Comparison of ENCODE assay signal across 21 cellular contexts in genomic region chr22:46678003-46678657, GRCh38. TPM values are rescaled to one million over a fixed set of nuclear protein-coding genes. Genes with fewer than 3 reads are reported as not detected.
A peak's percentile ranks its signal among the peaks of the same experiment; 100 is the strongest.
DNase-seq lines count a peak whose midpoint lies in the region; ATAC-seq and TF ChIP-seq lines count a peak whose summit lies in the region.
"Had no signal": no experiment of that assay in that cellular context is flagged by ENCODE, and none has a peak within 500 bp of the region (broad histone marks: within the 10 kb centered on the region; RNA-seq: fewer than 3 reads in every experiment).

No MANE protein-coding gene starts in this region.

- no peak for DNase-seq in activated CD4-positive, alpha-beta T cell treated with anti-CD3 and anti-CD28 coated beads, Interleukin-2, amount 10 ng/mL, durations not matched to agents 24 days and 14 days
- DNase-seq in activated CD4-positive, alpha-beta T cell treated with anti-CD3 and anti-CD28 coated beads, Interleukin-2, amount 10 ng/mL, durations not matched to agents 7 days and 5 days, result no peak
- no peak for DNase-seq in CD4-positive, CD25-positive, alpha-beta regulatory T cell
- DNase-seq in T-helper 17 cell, result no peak
- no peak for DNase-seq in naive thymus-derived CD8-positive, alpha-beta T cell
- DNase-seq in effector memory CD4-positive, alpha-beta T cell, result no peak
- no peak for DNase-seq in A673 (ENCODE audit: low spot score)
- no peak for DNase-seq in NOMO-1 treated with DMSO at 0.1 percent for 48 hours (lab: John Stamatoyannopoulos, UW; ENCODE audit: unreplicated experiment)
- DNase-seq: activated CD4-positive, alpha-beta T cell treated with anti-CD3 and anti-CD28 coated beads, Interleukin-2, amount 50 U/mL, for 1 hour; activated CD8-positive, alpha-beta memory T cell treated with anti-CD3 and anti-CD28 coated beads, Interleukin-2, amount 50 U/mL, for 48 hours; AML-193; GDM1; kidney glomerular epithelial cell; NCI-H1092; NCI-H2029 treated with DMSO at 0.1 percent for 48 hours; NCI-H345; NCI-H774; RPMI8226; substantia nigra had no signal

- H3K27me3 Mint-ChIP-seq in activated CD4-positive, alpha-beta T cell treated with anti-CD3 and anti-CD28 coated beads, Interleukin-2, amount 10 ng/mL, durations not matched to agents 24 days and 14 days, result no peaks in the 10 kb centered on the region
- H3K27me3 Mint-ChIP-seq in activated CD4-positive, alpha-beta T cell treated with anti-CD3 and anti-CD28 coated beads, Interleukin-2, amount 10 ng/mL, durations not matched to agents 7 days and 5 days, result no peaks in the 10 kb centered on the region
- H3K27me3 Mint-ChIP-seq in CD4-positive, CD25-positive, alpha-beta regulatory T cell, result peaks cover 4% of the 10 kb centered on the region
- H3K27me3 Mint-ChIP-seq in T-helper 17 cell, result no peaks in the 10 kb centered on the region
- no peaks in the 10 kb centered on the region for H3K27me3 Mint-ChIP-seq in naive thymus-derived CD8-positive, alpha-beta T cell

- peaks cover 3% of the 10 kb centered on the region for H3K36me3 ChIP-seq in CD4-positive, CD25-positive, alpha-beta regulatory T cell (ENCODE audit: control insufficient read depth, insufficient read depth, low read length)
- H3K36me3 ChIP-seq in effector memory CD4-positive, alpha-beta T cell (ENCODE audit: control insufficient read depth, insufficient read depth, low read length), result no peaks in the 10 kb centered on the region
- no peaks in the 10 kb centered on the region for H3K36me3 ChIP-seq in A673 (ENCODE audit: insufficient read depth, low read length, poor library complexity, severe bottlenecking)
- H3K36me3 ChIP-seq: neural progenitor cell, prostate gland had no signal

- no peaks in the 10 kb centered on the region for H3K9me3 ChIP-seq in CD4-positive, CD25-positive, alpha-beta regulatory T cell (ENCODE audit: control insufficient read depth in 2 of 2, low read length in 2 of 2)
- H3K9me3 ChIP-seq in T-helper 17 cell (ENCODE audit: control insufficient read depth, low read length, poor library complexity, severe bottlenecking) (no peaks in the 10 kb centered on the region), A673 (ENCODE audit: low read depth, low read length, poor library complexity, severe bottlenecking) (no peaks in the 10 kb centered on the region)
- no peaks in the 10 kb centered on the region for H3K9me3 ChIP-seq in effector memory CD4-positive, alpha-beta T cell (ENCODE audit: control insufficient read depth, low read length)
- H3K9me3 ChIP-seq: prostate gland had no signal

- H3K27ac ChIP-seq in CD4-positive, CD25-positive, alpha-beta regulatory T cell (ENCODE audit: insufficient read depth, low read length, poor library complexity, severe bottlenecking), result no peak overlapping the region
- H3K27ac ChIP-seq in effector memory CD4-positive, alpha-beta T cell (ENCODE audit: insufficient read depth, low read length, poor library complexity, severe bottlenecking), result no peak overlapping the region
- H3K27ac ChIP-seq in A673 (ENCODE audit: low read depth, low read length, poor library complexity, severe bottlenecking), result no peak overlapping the region
- H3K27ac ChIP-seq: neural progenitor cell, prostate gland had no signal

- no peak overlapping the region for H3K4me3 ChIP-seq in CD4-positive, CD25-positive, alpha-beta regulatory T cell (ENCODE audit: low read depth, low read length)
- H3K4me3 ChIP-seq in effector memory CD4-positive, alpha-beta T cell (ENCODE audit: insufficient read depth, low read depth, low read length, poor library complexity, severe bottlenecking), result no peak overlapping the region
- H3K4me3 ChIP-seq in A673 (ENCODE audit: low read depth, low read length, poor library complexity, severe bottlenecking), result no peak overlapping the region
- H3K4me3 ChIP-seq: neural progenitor cell, prostate gland had no signal

- H3K4me1 Mint-ChIP-seq in activated CD4-positive, alpha-beta T cell treated with anti-CD3 and anti-CD28 coated beads, Interleukin-2, amount 10 ng/mL, durations not matched to agents 24 days and 14 days, result peaks cover 24% of the 10 kb centered on the region
- peaks cover 20% of the 10 kb centered on the region for H3K4me1 Mint-ChIP-seq in activated CD4-positive, alpha-beta T cell treated with anti-CD3 and anti-CD28 coated beads, Interleukin-2, amount 10 ng/mL, durations not matched to agents 7 days and 5 days
- peaks cover 2 to 35% (median 15%) of the 10 kb centered on the region in 4 donors for H3K4me1 Mint-ChIP-seq in CD4-positive, CD25-positive, alpha-beta regulatory T cell
- peaks cover 18% of the 10 kb centered on the region for H3K4me1 Mint-ChIP-seq in T-helper 17 cell
- H3K4me1 Mint-ChIP-seq in naive thymus-derived CD8-positive, alpha-beta T cell, result peaks cover 5 to 35% (median 25%) of the 10 kb centered on the region in 4 donors
- H3K4me1 Mint-ChIP-seq: neural progenitor cell had no signal

- peaks cover 23% of the 10 kb centered on the region for H3K36me3 Mint-ChIP-seq in activated CD4-positive, alpha-beta T cell treated with anti-CD3 and anti-CD28 coated beads, Interleukin-2, amount 10 ng/mL, durations not matched to agents 24 days and 14 days (ENCODE audit: low read depth)
- peaks cover 2% of the 10 kb centered on the region for H3K36me3 Mint-ChIP-seq in activated CD4-positive, alpha-beta T cell treated with anti-CD3 and anti-CD28 coated beads, Interleukin-2, amount 10 ng/mL, durations not matched to agents 7 days and 5 days (ENCODE audit: low read depth)
- no peaks in the 10 kb centered on the region for H3K36me3 Mint-ChIP-seq in CD4-positive, CD25-positive, alpha-beta regulatory T cell
- no peaks in the 10 kb centered on the region for H3K36me3 Mint-ChIP-seq in T-helper 17 cell (ENCODE audit: low read depth)
- H3K36me3 Mint-ChIP-seq in naive thymus-derived CD8-positive, alpha-beta T cell, result no peaks in the 10 kb centered on the region
- H3K36me3 Mint-ChIP-seq: neural progenitor cell had no signal

- POLR2A ChIA-PET in activated CD4-positive, alpha-beta T cell treated with anti-CD3 and anti-CD28 coated beads, Interleukin-2, amount 10 ng/mL, durations not matched to agents 7 days and 5 days (lab: Charles Lee), result no interaction called here
- POLR2A ChIA-PET in naive thymus-derived CD8-positive, alpha-beta T cell (lab: Charles Lee), result interaction anchor here (0.6 kb wide), 1 partner anchor 54 kb away, joined by 3 read pairs; no protein-coding TSS in a partner anchor
- POLR2A ChIA-PET in A673 (lab: Charles Lee; ENCODE audit: low non-redundant PET), result no interaction called here

- no peaks in the 10 kb centered on the region for H3K9me3 Mint-ChIP-seq in activated CD4-positive, alpha-beta T cell treated with anti-CD3 and anti-CD28 coated beads, Interleukin-2, amount 10 ng/mL, durations not matched to agents 24 days and 14 days
- H3K9me3 Mint-ChIP-seq in activated CD4-positive, alpha-beta T cell treated with anti-CD3 and anti-CD28 coated beads, Interleukin-2, amount 10 ng/mL, durations not matched to agents 7 days and 5 days, result no peaks in the 10 kb centered on the region
- H3K9me3 Mint-ChIP-seq in CD4-positive, CD25-positive, alpha-beta regulatory T cell, result no peaks in the 10 kb centered on the region
- H3K9me3 Mint-ChIP-seq in naive thymus-derived CD8-positive, alpha-beta T cell, result no peaks in the 10 kb centered on the region
- H3K9me3 Mint-ChIP-seq: neural progenitor cell had no signal

- no TSS peak for BruUV-seq in A673 (replicated peaks; lab: Mats Ljungman, UMichigan)

- H3K27ac Mint-ChIP-seq in activated CD4-positive, alpha-beta T cell treated with anti-CD3 and anti-CD28 coated beads, Interleukin-2, amount 10 ng/mL, durations not matched to agents 24 days and 14 days, result peak overlapping the region; percentile 56
- no peak overlapping the region for H3K27ac Mint-ChIP-seq in activated CD4-positive, alpha-beta T cell treated with anti-CD3 and anti-CD28 coated beads, Interleukin-2, amount 10 ng/mL, durations not matched to agents 7 days and 5 days
- peak overlapping the region in 2 of 3 donors; percentile 52 to 64 for H3K27ac Mint-ChIP-seq in CD4-positive, CD25-positive, alpha-beta regulatory T cell
- peak overlapping the region; percentile 45 for H3K27ac Mint-ChIP-seq in T-helper 17 cell
- peak overlapping the region in 6 of 10 donors; percentile 13 to 72 (median 44) for H3K27ac Mint-ChIP-seq in naive thymus-derived CD8-positive, alpha-beta T cell
- H3K27ac Mint-ChIP-seq: neural progenitor cell had no signal

- ATAC-seq in CD4-positive, CD25-positive, alpha-beta regulatory T cell (ENCODE audit: low read depth in 2 of 2), result no peak
- ATAC-seq in T-helper 17 cell, result no peak
- no peak for ATAC-seq in naive thymus-derived CD8-positive, alpha-beta T cell

- intact Hi-C loops in activated CD4-positive, alpha-beta T cell treated with anti-CD3 and anti-CD28 coated beads, Interleukin-2, amount 10 ng/mL, durations not matched to agents 24 days and 14 days (cut with micrococcal nuclease), result no loop called here
- intact Hi-C loops in A673 (cut with micrococcal nuclease; ENCODE audit: unreplicated experiment), result loop anchor here (10.0 kb wide), 1 partner anchor 113 kb away; no protein-coding TSS in a partner anchor

- no peak for TF ChIP-seq CTCF in A673 (conservative IDR thresholded peaks at IDR 0.05; ENCODE audit: low read depth, low read length)

- no peak overlapping the region for H3K4me3 Mint-ChIP-seq in activated CD4-positive, alpha-beta T cell treated with anti-CD3 and anti-CD28 coated beads, Interleukin-2, amount 10 ng/mL, durations not matched to agents 24 days and 14 days
- H3K4me3 Mint-ChIP-seq in activated CD4-positive, alpha-beta T cell treated with anti-CD3 and anti-CD28 coated beads, Interleukin-2, amount 10 ng/mL, durations not matched to agents 7 days and 5 days, result no peak overlapping the region
- H3K4me3 Mint-ChIP-seq in CD4-positive, CD25-positive, alpha-beta regulatory T cell, result peak overlapping the region in 1 of 4 donors; percentile 72
- no peak overlapping the region for H3K4me3 Mint-ChIP-seq in T-helper 17 cell
- H3K4me3 Mint-ChIP-seq in naive thymus-derived CD8-positive, alpha-beta T cell, result no peak overlapping the region
- H3K4me3 Mint-ChIP-seq: neural progenitor cell had no signal

- peaks cover 32% of the 10 kb centered on the region for H3K4me1 ChIP-seq in CD4-positive, CD25-positive, alpha-beta regulatory T cell (ENCODE audit: control insufficient read depth, insufficient read depth, low read length, poor library complexity, severe bottlenecking)
- H3K4me1 ChIP-seq in effector memory CD4-positive, alpha-beta T cell (ENCODE audit: control insufficient read depth, insufficient read depth, low read length, poor library complexity, severe bottlenecking), result peaks cover 16% of the 10 kb centered on the region
- H3K4me1 ChIP-seq in A673 (ENCODE audit: insufficient read depth, low read length, poor library complexity, severe bottlenecking), result peaks cover 15% of the 10 kb centered on the region
- H3K4me1 ChIP-seq: neural progenitor cell, prostate gland had no signal

- H3K27me3 ChIP-seq in CD4-positive, CD25-positive, alpha-beta regulatory T cell (ENCODE audit: control insufficient read depth, insufficient read depth, low read length), result no peaks in the 10 kb centered on the region
- no peaks in the 10 kb centered on the region for H3K27me3 ChIP-seq in effector memory CD4-positive, alpha-beta T cell (replicated peaks; ENCODE audit: control insufficient read depth, insufficient read depth, low read length, poor library complexity, severe bottlenecking)
- no peaks in the 10 kb centered on the region for H3K27me3 ChIP-seq in A673 (replicated peaks; ENCODE audit: insufficient read depth, low read depth, low read length, poor library complexity)
- H3K27me3 ChIP-seq: neural progenitor cell had no signal

- CTCF ChIA-PET in activated CD4-positive, alpha-beta T cell treated with anti-CD3 and anti-CD28 coated beads, Interleukin-2, amount 10 ng/mL, durations not matched to agents 7 days and 5 days (lab: Charles Lee), result interaction anchor here (1.0 kb wide), 1 partner anchor 115 kb away, joined by 3 read pairs; no protein-coding TSS in a partner anchor
- CTCF ChIA-PET in A673 (lab: Charles Lee), result no interaction called here

RNA-seq across cellular contexts. Expression of gene GRAMD4, which starts 57.9 kb away (rescaled TPM):
- total RNA-seq in activated CD4-positive, alpha-beta T cell treated with anti-CD3 and anti-CD28 coated beads, Interleukin-2, amount 10 ng/mL, durations not matched to agents 24 days and 14 days, result 63.8 and 66.1 TPM in 2 replicates
- total RNA-seq in activated CD4-positive, alpha-beta T cell treated with anti-CD3 and anti-CD28 coated beads, Interleukin-2, amount 10 ng/mL, durations not matched to agents 7 days and 5 days, result 10 to 100 TPM; 40.8 to 43.2 TPM
- 43.6 TPM for total RNA-seq in CD4-positive, CD25-positive, alpha-beta regulatory T cell
- polyA plus RNA-seq in CD4-positive, CD25-positive, alpha-beta regulatory T cell, result 1 to 10 TPM; 7.0 to 9.8 (median 7.3) TPM
- total RNA-seq in T-helper 17 cell, result 10 to 100 TPM; 14.2 to 14.5 TPM
- total RNA-seq in naive thymus-derived CD8-positive, alpha-beta T cell, result 1 to 10 TPM; 5.9 to 7.6 TPM
- polyA plus RNA-seq in naive thymus-derived CD8-positive, alpha-beta T cell, result 1 to 10 TPM; 2.8 to 4.1 (median 3.4) TPM
- 18.4 and 21.3 TPM in 2 replicates for total RNA-seq in A673 (2021)

RNA-seq across cellular contexts. Expression of gene CERK, which starts 59.9 kb away (rescaled TPM):
- 62.8 and 63.2 TPM in 2 replicates for total RNA-seq in activated CD4-positive, alpha-beta T cell treated with anti-CD3 and anti-CD28 coated beads, Interleukin-2, amount 10 ng/mL, durations not matched to agents 24 days and 14 days
- total RNA-seq in activated CD4-positive, alpha-beta T cell treated with anti-CD3 and anti-CD28 coated beads, Interleukin-2, amount 10 ng/mL, durations not matched to agents 7 days and 5 days, result 10 to 100 TPM; 41.8 to 47.1 TPM
- 105 TPM for total RNA-seq in CD4-positive, CD25-positive, alpha-beta regulatory T cell
- 10 to 100 TPM; 75.5 to 94.3 (median 81.5) TPM for polyA plus RNA-seq in CD4-positive, CD25-positive, alpha-beta regulatory T cell
- total RNA-seq in T-helper 17 cell (100 to 1,000 TPM; 164 to 174 TPM), A673 (2021) (55.6 and 58.8 TPM in 2 replicates)
- total RNA-seq in naive thymus-derived CD8-positive, alpha-beta T cell, result 100 to 1,000 TPM; 175 to 185 TPM
- 10 to 100 TPM; 39.4 to 61.2 (median 41.6) TPM for polyA plus RNA-seq in naive thymus-derived CD8-positive, alpha-beta T cell
